In genomic region chr14:52355016-52355430, GRCh38 we compare ENCODE assay signal across 8 cellular contexts. TPM values are rescaled to one million over a fixed set of nuclear protein-coding genes. Genes with fewer than 3 reads are reported as not detected.
DNase-seq lines count a peak whose midpoint lies in the region; ATAC-seq, FAIRE-seq and TF ChIP-seq lines count a peak whose summit lies in the region.

No MANE protein-coding gene starts in this region.

- no peak for DNase-seq in activated naive CD4-positive, alpha-beta T cell treated with anti-CD3 and anti-CD28 coated beads, Interleukin-2, amount 10 ng/mL, durations not matched to agents 7 days and 5 days
- DNase-seq in activated naive CD4-positive, alpha-beta T cell treated with anti-CD3 and anti-CD28 coated beads, Interleukin-2, amount 50 U/mL, for 72 hours (ENCODE audit: low spot score in 2 of 2): no peak
- peak; percentile 96 for DNase-seq in iris pigment epithelial cell (ENCODE audit: low read depth)
- peak; percentile 72 for DNase-seq in urothelium cell line (ENCODE audit: low spot score)

- no peak overlapping the region for H3K4me3 Mint-ChIP-seq in activated naive CD4-positive, alpha-beta T cell treated with anti-CD3 and anti-CD28 coated beads, Interleukin-2, amount 10 ng/mL, durations not matched to agents 7 days and 5 days

- no peak for ATAC-seq in activated naive CD4-positive, alpha-beta T cell treated with anti-CD3 and anti-CD28 coated beads, Interleukin-2, amount 50 U/mL, for 72 hours
- no peak for ATAC-seq in esophagus mucosa
- ATAC-seq in GM21619 (IDR thresholded peaks at IDR 0.05; ENCODE audit: unreplicated experiment): no peak
- no peak for ATAC-seq in HG03175 (IDR thresholded peaks at IDR 0.05; ENCODE audit: unreplicated experiment)

- CTCF ChIA-PET in activated naive CD4-positive, alpha-beta T cell treated with anti-CD3 and anti-CD28 coated beads, Interleukin-2, amount 10 ng/mL, durations not matched to agents 7 days and 5 days (lab: Charles Lee): no interaction called here

- H3K27me3 Mint-ChIP-seq in activated naive CD4-positive, alpha-beta T cell treated with anti-CD3 and anti-CD28 coated beads, Interleukin-2, amount 10 ng/mL, durations not matched to agents 7 days and 5 days: peaks cover 10% of the 10 kb centered on the region

- H3K4me1 Mint-ChIP-seq in activated naive CD4-positive, alpha-beta T cell treated with anti-CD3 and anti-CD28 coated beads, Interleukin-2, amount 10 ng/mL, durations not matched to agents 7 days and 5 days: peaks cover 63% of the 10 kb centered on the region

- peak overlapping the region; percentile 99 for H3K27ac Mint-ChIP-seq in activated naive CD4-positive, alpha-beta T cell treated with anti-CD3 and anti-CD28 coated beads, Interleukin-2, amount 10 ng/mL, durations not matched to agents 7 days and 5 days
- no peak overlapping the region for H3K27ac Mint-ChIP-seq in activated naive CD4-positive, alpha-beta T cell treated with anti-CD3 and anti-CD28 coated beads, Interleukin-2, amount 50 U/mL, for 72 hours

- peak; percentile 83 for FAIRE-seq in urothelium cell line (lab: Jason Lieb, UNC)

- peaks cover 16% of the 10 kb centered on the region for H3K9me3 Mint-ChIP-seq in activated naive CD4-positive, alpha-beta T cell treated with anti-CD3 and anti-CD28 coated beads, Interleukin-2, amount 10 ng/mL, durations not matched to agents 7 days and 5 days
- H3K9me3 Mint-ChIP-seq in activated naive CD4-positive, alpha-beta T cell treated with anti-CD3 and anti-CD28 coated beads, Interleukin-2, amount 50 U/mL, for 72 hours: peaks cover 0 to 4% of the 10 kb centered on the region in 2 donors

- peaks cover 40% of the 10 kb centered on the region for H3K36me3 Mint-ChIP-seq in activated naive CD4-positive, alpha-beta T cell treated with anti-CD3 and anti-CD28 coated beads, Interleukin-2, amount 10 ng/mL, durations not matched to agents 7 days and 5 days
- H3K36me3 Mint-ChIP-seq in activated naive CD4-positive, alpha-beta T cell treated with anti-CD3 and anti-CD28 coated beads, Interleukin-2, amount 50 U/mL, for 72 hours: peaks cover 5 to 6% of the 10 kb centered on the region in 2 donors

- TF ChIP-seq CTCF in WI38 (IDR thresholded peaks at IDR 0.05; ENCODE audit: low read depth, low read length): no peak

- H3K4me3 ChIP-seq in WI38 (ENCODE audit: low read depth, low read length): peak overlapping the region; percentile 36

RNA-seq across cellular contexts. Expression of gene PTGER2, which starts 40.9 kb away (rescaled TPM):
- 1 to 10 TPM; 1.2 to 2.5 TPM for total RNA-seq in activated naive CD4-positive, alpha-beta T cell treated with anti-CD3 and anti-CD28 coated beads, Interleukin-2, amount 50 U/mL, for 72 hours
- total RNA-seq in esophagus mucosa: 0.40 TPM

Comparison
In these comparisons a context has a peak if more than half of its experiments do, and no peak if none do; other contexts are left out.
1. DNase-seq: peak in iris pigment epithelial cell (single experiment) and urothelium cell line (single experiment); none in activated naive CD4-positive, alpha-beta T cell treated with anti-CD3 and anti-CD28 coated beads, Interleukin-2, amount 10 ng/mL, durations not matched to agents 7 days and 5 days (single experiment) and activated naive CD4-positive, alpha-beta T cell treated with anti-CD3 and anti-CD28 coated beads, Interleukin-2, amount 50 U/mL, for 72 hours (0 of 2).